ENCODE assay signal across 8 cellular contexts in genomic region chr16:30805370-30806169, GRCh38. TPM values are rescaled to one million over a fixed set of nuclear protein-coding genes. Genes with fewer than 3 reads are reported as not detected.
A peak's percentile ranks its signal among the peaks of the same experiment; 100 is the strongest.
DNase-seq lines count a peak whose midpoint lies in the region; ATAC-seq and TF ChIP-seq lines count a peak whose summit lies in the region.

No MANE protein-coding gene starts in this region.

- peak overlapping the region; percentile 89 to 90 (median 89) for H3K4me3 ChIP-seq in skeletal muscle tissue (ENCODE audit: low read length in 3 of 3)

- peak overlapping the region; percentile 93 to 99 (median 95) for H3K9ac ChIP-seq in skeletal muscle tissue (ENCODE audit: low read depth in 1 of 3, low read length in 3 of 3)

- H3K27ac ChIP-seq in 22Rv1, result peak overlapping the region; percentile 94
- H3K27ac ChIP-seq in skeletal muscle tissue (ENCODE audit: low read depth, low read length), result peak overlapping the region; percentile 92

- TF ChIP-seq CTCF in 22Rv1 (IDR thresholded peaks at IDR 0.05), result 0 out of 2 replicates have a peak, but pooled peaks have one; percentile 8

- peak; percentile 29 for TF ChIP-seq POLR2A in GM18505 (IDR thresholded peaks at IDR 0.05; ENCODE audit: borderline replicate concordance, extremely low read depth, insufficient read depth, insufficient read length)

- peak; percentile 24 for DNase-seq in NCI-H2029 treated with DMSO at 0.1 percent for 48 hours (lab: John Stamatoyannopoulos, UW)
- DNase-seq in activated CD4-positive, CD25-positive, alpha-beta regulatory T cell (lab: John Stamatoyannopoulos, UW), result peak in 3 of 4 experiments; percentile 28 to 44 (median 32)
- peak; percentile 89 for DNase-seq in cerebellar cortex (ENCODE audit: low spot score)
- DNase-seq in inferior parietal cortex (ENCODE audit: extremely low spot score), result peak; percentile 84

- no peaks in the 10 kb centered on the region for H3K27me3 ChIP-seq in skeletal muscle tissue (ENCODE audit: control insufficient read depth in 3 of 3, insufficient read depth in 3 of 3, low read length in 3 of 3)

- H3K9me3 ChIP-seq in skeletal muscle tissue (ENCODE audit: control insufficient read depth in 3 of 3, low read length in 3 of 3), result no peaks in the 10 kb centered on the region

- ATAC-seq in GM18505 (IDR thresholded peaks at IDR 0.05; ENCODE audit: unreplicated experiment), result no peak
- no peak for ATAC-seq in GM21526 (IDR thresholded peaks at IDR 0.05; ENCODE audit: low FRiP score, unreplicated experiment)

- peaks cover 14 to 15% (median 15%) of the 10 kb centered on the region in 3 donors for H3K4me1 ChIP-seq in skeletal muscle tissue (ENCODE audit: control insufficient read depth in 3 of 3, insufficient read depth in 3 of 3, low read length in 3 of 3)

- H3K36me3 ChIP-seq in skeletal muscle tissue (ENCODE audit: control insufficient read depth in 3 of 3, insufficient read depth in 3 of 3, low read length in 3 of 3), result no peaks in the 10 kb centered on the region

RNA-seq across cellular contexts. Expression of gene ZNF629, which starts 18.6 kb away (rescaled TPM):
- total RNA-seq in skeletal muscle tissue, result 5.7 TPM

RNA-seq across cellular contexts. Expression of gene RNF40, which starts 43.4 kb away (rescaled TPM):
- 50.6 TPM for total RNA-seq in skeletal muscle tissue

RNA-seq across cellular contexts. Expression of gene CFAP119, which starts 43.7 kb away (rescaled TPM):
- total RNA-seq in skeletal muscle tissue, result 1.6 TPM

RNA-seq across cellular contexts. Expression of gene PHKG2, which starts 57.3 kb away (rescaled TPM):
- total RNA-seq in skeletal muscle tissue, result 3.7 TPM

Comparison
In these comparisons a context has a peak if more than half of its experiments do, and no peak if none do; other contexts are left out.
1. DNase-seq: peak in every context shown above with its lines; median percentile 89 in cerebellar cortex; 84 in inferior parietal cortex; 32 in activated CD4-positive, CD25-positive, alpha-beta regulatory T cell; 24 in NCI-H2029 treated with DMSO at 0.1 percent for 48 hours.